ENCODE assay signal across 13 cellular contexts in the genomic region with DNA sequence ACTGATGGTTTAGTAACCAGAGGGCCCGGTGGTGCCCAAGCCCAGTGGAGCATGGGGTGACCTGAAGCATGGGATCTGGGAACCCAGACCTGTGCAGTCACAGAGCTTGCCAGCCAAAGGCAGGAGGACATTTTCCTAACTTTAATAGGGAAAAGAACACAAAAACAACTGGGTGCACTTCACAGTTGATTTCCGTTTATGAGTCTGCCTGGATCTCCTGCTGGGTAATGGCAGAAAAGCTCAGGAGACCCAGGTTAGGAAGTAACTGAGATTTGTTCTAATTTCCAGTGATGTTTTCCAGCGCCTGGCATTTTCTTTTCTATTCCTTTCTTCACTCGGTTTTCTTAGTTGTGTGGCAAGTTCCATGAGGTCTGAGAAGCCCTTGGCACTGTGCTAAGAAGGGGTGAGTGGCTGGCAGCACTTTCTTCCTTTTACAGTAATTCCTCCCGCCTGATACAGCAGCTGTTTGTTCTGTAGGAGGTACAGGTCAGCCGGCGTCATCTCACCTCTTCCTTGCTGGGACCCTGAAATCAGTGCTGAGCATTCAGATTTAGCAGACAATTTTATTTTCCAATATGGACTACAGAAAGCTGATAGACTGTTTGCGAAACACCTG. TPM values are rescaled to one million over a fixed set of nuclear protein-coding genes. Genes with fewer than 3 reads are reported as not detected.
DNase-seq lines count a peak whose midpoint lies in the region; ATAC-seq and TF ChIP-seq lines count a peak whose summit lies in the region.
"Had no signal": no experiment of that assay in that cellular context is flagged by ENCODE, and none has a peak within 500 bp of the region (broad histone marks: within the 10 kb centered on the region; RNA-seq: fewer than 3 reads in every experiment).

No MANE protein-coding gene starts in this region.

- H3K27ac Mint-ChIP-seq in osteocyte (ENCODE audit: unreplicated experiment): peak overlapping the region; percentile 34
- H3K27ac Mint-ChIP-seq: activated naive CD8-positive, alpha-beta T cell; CD4-positive, CD25-positive, alpha-beta regulatory T cell had no signal

- peak overlapping the region; percentile 22 for H3K4me3 Mint-ChIP-seq in osteocyte (ENCODE audit: unreplicated experiment)
- H3K4me3 Mint-ChIP-seq: activated naive CD8-positive, alpha-beta T cell; CD4-positive, CD25-positive, alpha-beta regulatory T cell had no signal

- intact Hi-C loops in heart right ventricle (cut with DNase I) (loop anchor here (5.0 to 10.0 kb wide), 9 partner anchors 107 to 527 kb away; no protein-coding TSS in a partner anchor), left cardiac atrium (cut with DNase I) (loop anchor here (10.0 kb wide), 3 partner anchors 107 to 227 kb away; no protein-coding TSS in a partner anchor), uterus (cut with DNase I; ENCODE audit: low total_unique reads) (loop anchor here (10.0 kb wide), 2 partner anchors 217 to 527 kb away; no protein-coding TSS in a partner anchor)

- ATAC-seq in heart right ventricle (no peak), left cardiac atrium (no peak), GM18909 (IDR thresholded peaks at IDR 0.05; ENCODE audit: poor library complexity, unreplicated experiment) (no peak), GM18505 (IDR thresholded peaks at IDR 0.05; ENCODE audit: unreplicated experiment) (no peak)

- H3K9me3 Mint-ChIP-seq in osteocyte (ENCODE audit: unreplicated experiment): no peaks in the 10 kb centered on the region

- H3K4me1 ChIP-seq in heart right ventricle (peaks cover 5 to 91% (median 43%) of the 10 kb centered on the region in 9 donors), uterus (peaks cover 3 to 5% of the 10 kb centered on the region in 2 donors)

- no peaks in the 10 kb centered on the region for H3K27me3 Mint-ChIP-seq in osteocyte (ENCODE audit: unreplicated experiment)

- H3K27me3 ChIP-seq in heart right ventricle: peaks cover 0 to 35% (median 0%) of the 10 kb centered on the region in 7 donors
- H3K27me3 ChIP-seq in uterus: no peaks in the 10 kb centered on the region

- TF ChIP-seq POLR2A in uterus (IDR thresholded peaks at IDR 0.05) (no peak), GM18505 (IDR thresholded peaks at IDR 0.05; ENCODE audit: borderline replicate concordance, extremely low read depth, insufficient read depth, insufficient read length) (no peak)

- TF ChIP-seq CTCF in heart right ventricle (IDR thresholded peaks at IDR 0.05) (no peak), osteocyte (IDR thresholded peaks at IDR 0.05) (no peak), uterus (IDR thresholded peaks at IDR 0.05) (no peak)

- H3K4me1 Mint-ChIP-seq in osteocyte (ENCODE audit: unreplicated experiment): peaks cover 68% of the 10 kb centered on the region

- peak overlapping the region in 1 of 10 donors; percentile 9 for H3K4me3 ChIP-seq in heart right ventricle
- H3K4me3 ChIP-seq in uterus: no peak overlapping the region
- H3K4me3 ChIP-seq: K562 had no signal

- H3K27ac ChIP-seq in heart right ventricle (peak overlapping the region in 8 of 10 donors; percentile 17 to 68 (median 46)), uterus (peak overlapping the region; percentile 57 to 97)
- H3K27ac ChIP-seq: WERI-Rb-1 had no signal

- peaks cover 0 to 10% (median 0%) of the 10 kb centered on the region in 9 donors for H3K36me3 ChIP-seq in heart right ventricle
- H3K36me3 ChIP-seq in uterus: no peaks in the 10 kb centered on the region
- H3K36me3 ChIP-seq: WERI-Rb-1 had no signal

- no peaks in the 10 kb centered on the region for H3K9me3 ChIP-seq in heart right ventricle
- H3K9me3 ChIP-seq in uterus: no peaks in the 10 kb centered on the region

- WGBS in heart right ventricle, 2 donors: 62 to 67% methylated on average over 8 of the region's 8 CpGs

- DNase-seq in heart right ventricle (no peak), left cardiac atrium (no peak), ecto neural progenitor cell (ENCODE audit: low spot score) (peak; percentile 29), osteocyte (ENCODE audit: extremely low spot score, unreplicated experiment) (no peak), uterus (no peak), NCI-H82 (lab: John Stamatoyannopoulos, UW) (no peak)
- DNase-seq: activated effector memory CD4-positive, alpha-beta T cell treated with Interleukin-2 at 50 U/mL for 16 hours had no signal

- H3K36me3 Mint-ChIP-seq in osteocyte (ENCODE audit: unreplicated experiment): peaks cover 11% of the 10 kb centered on the region
- H3K36me3 Mint-ChIP-seq: activated naive CD8-positive, alpha-beta T cell; CD4-positive, CD25-positive, alpha-beta regulatory T cell had no signal

RNA-seq across cellular contexts. Expression of a gene that starts 5.1 kb away (rescaled TPM):
- total RNA-seq in heart right ventricle: 100 to 1,000 TPM; 146 to 222 (median 187) TPM
- 10 to 100 TPM; 19.1 to 68.9 TPM for polyA plus RNA-seq in heart right ventricle
- 100 to 1,000 TPM in 1 of 2 donors, 10 to 100 TPM in 1; 99.2 to 127 TPM for total RNA-seq in left cardiac atrium
- total RNA-seq in osteocyte: 59.1 and 67.4 TPM in 2 replicates
- 100 to 1,000 TPM in 1 of 4 donors, 10 to 100 TPM in 3; 15.9 to 121 (median 32.1) TPM for total RNA-seq in uterus
- total RNA-seq: K562 had no signal
- polyA plus RNA-seq: K562 had no signal

RNA-seq across cellular contexts. Expression of a gene that starts 53.6 kb away (rescaled TPM):
- 1 to 10 TPM; 1.1 to 4.1 (median 2.0) TPM for total RNA-seq in heart right ventricle
- 1 to 10 TPM; 1.4 to 4.9 TPM for polyA plus RNA-seq in heart right ventricle
- 1 to 10 TPM; 3.1 to 3.7 TPM for total RNA-seq in left cardiac atrium
- 12.5 and 14.4 TPM in 2 replicates for total RNA-seq in osteocyte
- 10 to 100 TPM; 13.6 to 34.4 (median 20.7) TPM for total RNA-seq in uterus
